In the genomic region with DNA sequence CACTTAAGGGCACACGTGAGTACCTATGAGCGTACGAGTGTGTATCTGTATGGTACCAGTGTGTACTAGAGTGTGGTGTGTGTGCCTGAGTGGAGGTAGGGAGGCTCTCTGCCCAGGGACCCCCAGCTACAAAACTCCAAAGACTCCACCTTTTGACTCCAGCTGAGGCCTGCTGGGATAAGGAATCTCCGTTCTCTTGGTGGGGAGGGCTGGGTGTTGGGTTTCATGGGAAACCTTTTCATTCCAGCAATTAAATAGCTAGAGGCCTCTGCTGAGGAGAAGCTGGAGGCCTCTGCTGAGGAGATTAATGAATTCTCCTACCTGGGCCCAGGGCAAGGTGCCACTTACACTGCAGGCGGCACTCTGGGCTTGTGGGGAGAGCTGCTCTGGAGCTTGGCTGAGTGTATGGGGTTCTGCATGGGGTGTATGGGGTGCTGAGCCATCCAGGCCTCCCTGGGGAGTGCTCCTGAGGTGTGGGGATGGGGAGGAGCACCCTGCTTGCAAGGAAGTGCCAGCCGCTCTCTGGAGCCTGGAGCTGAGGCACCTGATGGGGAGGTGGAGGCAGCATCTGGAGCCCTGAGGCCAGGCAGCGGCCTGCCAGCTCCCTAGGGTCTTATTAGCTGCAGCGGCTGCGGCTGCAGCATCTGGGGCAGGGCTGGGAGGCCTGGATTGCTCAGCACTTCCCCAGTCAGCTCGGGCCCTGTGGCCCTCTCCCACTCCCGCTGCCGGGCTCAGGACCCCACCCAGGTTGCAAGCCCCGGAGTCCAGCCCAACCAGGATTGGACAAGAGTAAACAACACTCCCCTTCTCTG, we compare ENCODE assay signal across 1 cellular context.
TF ChIP-seq lines count a peak whose summit lies in the region.

No MANE protein-coding gene starts in this region.

TF ChIP-seq in WTC11, 78 proteins besides CTCF, POLR2A, EP300 and RAD21 (continued from another document and continues in another):
- TF ChIP-seq, protein P1, sequence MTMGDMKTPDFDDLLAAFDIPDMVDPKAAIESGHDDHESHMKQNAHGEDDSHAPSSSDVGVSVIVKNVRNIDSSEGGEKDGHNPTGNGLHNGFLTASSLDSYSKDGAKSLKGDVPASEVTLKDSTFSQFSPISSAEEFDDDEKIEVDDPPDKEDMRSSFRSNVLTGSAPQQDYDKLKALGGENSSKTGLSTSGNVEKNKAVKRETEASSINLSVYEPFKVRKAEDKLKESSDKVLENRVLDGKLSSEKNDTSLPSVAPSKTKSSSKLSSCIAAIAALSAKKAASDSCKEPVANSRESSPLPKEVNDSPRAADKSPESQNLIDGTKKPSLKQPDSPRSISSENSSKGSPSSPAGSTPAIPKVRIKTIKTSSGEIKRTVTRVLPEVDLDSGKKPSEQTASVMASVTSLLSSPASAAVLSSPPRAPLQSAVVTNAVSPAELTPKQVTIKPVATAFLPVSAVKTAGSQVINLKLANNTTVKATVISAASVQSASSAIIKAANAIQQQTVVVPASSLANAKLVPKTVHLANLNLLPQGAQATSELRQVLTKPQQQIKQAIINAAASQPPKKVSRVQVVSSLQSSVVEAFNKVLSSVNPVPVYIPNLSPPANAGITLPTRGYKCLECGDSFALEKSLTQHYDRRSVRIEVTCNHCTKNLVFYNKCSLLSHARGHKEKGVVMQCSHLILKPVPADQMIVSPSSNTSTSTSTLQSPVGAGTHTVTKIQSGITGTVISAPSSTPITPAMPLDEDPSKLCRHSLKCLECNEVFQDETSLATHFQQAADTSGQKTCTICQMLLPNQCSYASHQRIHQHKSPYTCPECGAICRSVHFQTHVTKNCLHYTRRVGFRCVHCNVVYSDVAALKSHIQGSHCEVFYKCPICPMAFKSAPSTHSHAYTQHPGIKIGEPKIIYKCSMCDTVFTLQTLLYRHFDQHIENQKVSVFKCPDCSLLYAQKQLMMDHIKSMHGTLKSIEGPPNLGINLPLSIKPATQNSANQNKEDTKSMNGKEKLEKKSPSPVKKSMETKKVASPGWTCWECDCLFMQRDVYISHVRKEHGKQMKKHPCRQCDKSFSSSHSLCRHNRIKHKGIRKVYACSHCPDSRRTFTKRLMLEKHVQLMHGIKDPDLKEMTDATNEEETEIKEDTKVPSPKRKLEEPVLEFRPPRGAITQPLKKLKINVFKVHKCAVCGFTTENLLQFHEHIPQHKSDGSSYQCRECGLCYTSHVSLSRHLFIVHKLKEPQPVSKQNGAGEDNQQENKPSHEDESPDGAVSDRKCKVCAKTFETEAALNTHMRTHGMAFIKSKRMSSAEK (CRISPR knock-in tag; IDR thresholded peaks at IDR 0.05; ENCODE audit: borderline replicate concordance): no peak
- TF ChIP-seq KAT7 (CRISPR knock-in tag; IDR thresholded peaks at IDR 0.05; ENCODE audit: borderline replicate concordance) (no peak), ZNF263 (CRISPR knock-in tag; IDR thresholded peaks at IDR 0.05; ENCODE audit: low read depth) (no peak), CREB1 (CRISPR knock-in tag; IDR thresholded peaks at IDR 0.05) (0 out of 2 replicates have a peak, but pooled peaks have one; percentile 31), ZNF423 (CRISPR knock-in tag; IDR thresholded peaks at IDR 0.05) (0 out of 2 replicates have a peak, but pooled peaks have one; percentile 13), SMAD4 (CRISPR knock-in tag; IDR thresholded peaks at IDR 0.05) (no peak), FOXP1 (CRISPR knock-in tag; IDR thresholded peaks at IDR 0.05; ENCODE audit: borderline replicate concordance) (peak; percentile 19; the same call in 1 of the 2 replicates), FOXJ3 (CRISPR knock-in tag; IDR thresholded peaks at IDR 0.05; ENCODE audit: borderline replicate concordance) (no peak), FOXK1 (CRISPR knock-in tag; IDR thresholded peaks at IDR 0.05) (no peak), TP53 (CRISPR knock-in tag; IDR thresholded peaks at IDR 0.05) (no peak)
- TF ChIP-seq, protein P2, sequence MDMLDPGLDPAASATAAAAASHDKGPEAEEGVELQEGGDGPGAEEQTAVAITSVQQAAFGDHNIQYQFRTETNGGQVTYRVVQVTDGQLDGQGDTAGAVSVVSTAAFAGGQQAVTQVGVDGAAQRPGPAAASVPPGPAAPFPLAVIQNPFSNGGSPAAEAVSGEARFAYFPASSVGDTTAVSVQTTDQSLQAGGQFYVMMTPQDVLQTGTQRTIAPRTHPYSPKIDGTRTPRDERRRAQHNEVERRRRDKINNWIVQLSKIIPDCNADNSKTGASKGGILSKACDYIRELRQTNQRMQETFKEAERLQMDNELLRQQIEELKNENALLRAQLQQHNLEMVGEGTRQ (CRISPR knock-in tag; IDR thresholded peaks at IDR 0.05): no peak
- TF ChIP-seq, protein P3, sequence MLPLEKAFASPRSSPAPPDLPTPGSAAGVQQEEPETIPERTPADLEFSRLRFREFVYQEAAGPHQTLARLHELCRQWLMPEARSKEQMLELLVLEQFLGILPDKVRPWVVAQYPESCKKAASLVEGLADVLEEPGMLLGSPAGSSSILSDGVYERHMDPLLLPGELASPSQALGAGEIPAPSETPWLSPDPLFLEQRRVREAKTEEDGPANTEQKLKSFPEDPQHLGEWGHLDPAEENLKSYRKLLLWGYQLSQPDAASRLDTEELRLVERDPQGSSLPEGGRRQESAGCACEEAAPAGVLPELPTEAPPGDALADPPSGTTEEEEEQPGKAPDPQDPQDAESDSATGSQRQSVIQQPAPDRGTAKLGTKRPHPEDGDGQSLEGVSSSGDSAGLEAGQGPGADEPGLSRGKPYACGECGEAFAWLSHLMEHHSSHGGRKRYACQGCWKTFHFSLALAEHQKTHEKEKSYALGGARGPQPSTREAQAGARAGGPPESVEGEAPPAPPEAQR (CRISPR knock-in tag; IDR thresholded peaks at IDR 0.05): no peak
- TF ChIP-seq, protein P4, sequence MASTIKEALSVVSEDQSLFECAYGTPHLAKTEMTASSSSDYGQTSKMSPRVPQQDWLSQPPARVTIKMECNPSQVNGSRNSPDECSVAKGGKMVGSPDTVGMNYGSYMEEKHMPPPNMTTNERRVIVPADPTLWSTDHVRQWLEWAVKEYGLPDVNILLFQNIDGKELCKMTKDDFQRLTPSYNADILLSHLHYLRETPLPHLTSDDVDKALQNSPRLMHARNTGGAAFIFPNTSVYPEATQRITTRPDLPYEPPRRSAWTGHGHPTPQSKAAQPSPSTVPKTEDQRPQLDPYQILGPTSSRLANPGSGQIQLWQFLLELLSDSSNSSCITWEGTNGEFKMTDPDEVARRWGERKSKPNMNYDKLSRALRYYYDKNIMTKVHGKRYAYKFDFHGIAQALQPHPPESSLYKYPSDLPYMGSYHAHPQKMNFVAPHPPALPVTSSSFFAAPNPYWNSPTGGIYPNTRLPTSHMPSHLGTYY (CRISPR knock-in tag; IDR thresholded peaks at IDR 0.05): no peak
- TF ChIP-seq, protein P5, sequence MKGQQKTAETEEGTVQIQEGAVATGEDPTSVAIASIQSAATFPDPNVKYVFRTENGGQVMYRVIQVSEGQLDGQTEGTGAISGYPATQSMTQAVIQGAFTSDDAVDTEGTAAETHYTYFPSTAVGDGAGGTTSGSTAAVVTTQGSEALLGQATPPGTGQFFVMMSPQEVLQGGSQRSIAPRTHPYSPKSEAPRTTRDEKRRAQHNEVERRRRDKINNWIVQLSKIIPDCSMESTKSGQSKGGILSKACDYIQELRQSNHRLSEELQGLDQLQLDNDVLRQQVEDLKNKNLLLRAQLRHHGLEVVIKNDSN (CRISPR knock-in tag; IDR thresholded peaks at IDR 0.05): no peak
- TF ChIP-seq, protein P6, sequence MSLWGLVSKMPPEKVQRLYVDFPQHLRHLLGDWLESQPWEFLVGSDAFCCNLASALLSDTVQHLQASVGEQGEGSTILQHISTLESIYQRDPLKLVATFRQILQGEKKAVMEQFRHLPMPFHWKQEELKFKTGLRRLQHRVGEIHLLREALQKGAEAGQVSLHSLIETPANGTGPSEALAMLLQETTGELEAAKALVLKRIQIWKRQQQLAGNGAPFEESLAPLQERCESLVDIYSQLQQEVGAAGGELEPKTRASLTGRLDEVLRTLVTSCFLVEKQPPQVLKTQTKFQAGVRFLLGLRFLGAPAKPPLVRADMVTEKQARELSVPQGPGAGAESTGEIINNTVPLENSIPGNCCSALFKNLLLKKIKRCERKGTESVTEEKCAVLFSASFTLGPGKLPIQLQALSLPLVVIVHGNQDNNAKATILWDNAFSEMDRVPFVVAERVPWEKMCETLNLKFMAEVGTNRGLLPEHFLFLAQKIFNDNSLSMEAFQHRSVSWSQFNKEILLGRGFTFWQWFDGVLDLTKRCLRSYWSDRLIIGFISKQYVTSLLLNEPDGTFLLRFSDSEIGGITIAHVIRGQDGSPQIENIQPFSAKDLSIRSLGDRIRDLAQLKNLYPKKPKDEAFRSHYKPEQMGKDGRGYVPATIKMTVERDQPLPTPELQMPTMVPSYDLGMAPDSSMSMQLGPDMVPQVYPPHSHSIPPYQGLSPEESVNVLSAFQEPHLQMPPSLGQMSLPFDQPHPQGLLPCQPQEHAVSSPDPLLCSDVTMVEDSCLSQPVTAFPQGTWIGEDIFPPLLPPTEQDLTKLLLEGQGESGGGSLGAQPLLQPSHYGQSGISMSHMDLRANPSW (CRISPR knock-in tag; conservative IDR thresholded peaks at IDR 0.05; ENCODE audit: low read depth): no peak
- TF ChIP-seq, protein P7, sequence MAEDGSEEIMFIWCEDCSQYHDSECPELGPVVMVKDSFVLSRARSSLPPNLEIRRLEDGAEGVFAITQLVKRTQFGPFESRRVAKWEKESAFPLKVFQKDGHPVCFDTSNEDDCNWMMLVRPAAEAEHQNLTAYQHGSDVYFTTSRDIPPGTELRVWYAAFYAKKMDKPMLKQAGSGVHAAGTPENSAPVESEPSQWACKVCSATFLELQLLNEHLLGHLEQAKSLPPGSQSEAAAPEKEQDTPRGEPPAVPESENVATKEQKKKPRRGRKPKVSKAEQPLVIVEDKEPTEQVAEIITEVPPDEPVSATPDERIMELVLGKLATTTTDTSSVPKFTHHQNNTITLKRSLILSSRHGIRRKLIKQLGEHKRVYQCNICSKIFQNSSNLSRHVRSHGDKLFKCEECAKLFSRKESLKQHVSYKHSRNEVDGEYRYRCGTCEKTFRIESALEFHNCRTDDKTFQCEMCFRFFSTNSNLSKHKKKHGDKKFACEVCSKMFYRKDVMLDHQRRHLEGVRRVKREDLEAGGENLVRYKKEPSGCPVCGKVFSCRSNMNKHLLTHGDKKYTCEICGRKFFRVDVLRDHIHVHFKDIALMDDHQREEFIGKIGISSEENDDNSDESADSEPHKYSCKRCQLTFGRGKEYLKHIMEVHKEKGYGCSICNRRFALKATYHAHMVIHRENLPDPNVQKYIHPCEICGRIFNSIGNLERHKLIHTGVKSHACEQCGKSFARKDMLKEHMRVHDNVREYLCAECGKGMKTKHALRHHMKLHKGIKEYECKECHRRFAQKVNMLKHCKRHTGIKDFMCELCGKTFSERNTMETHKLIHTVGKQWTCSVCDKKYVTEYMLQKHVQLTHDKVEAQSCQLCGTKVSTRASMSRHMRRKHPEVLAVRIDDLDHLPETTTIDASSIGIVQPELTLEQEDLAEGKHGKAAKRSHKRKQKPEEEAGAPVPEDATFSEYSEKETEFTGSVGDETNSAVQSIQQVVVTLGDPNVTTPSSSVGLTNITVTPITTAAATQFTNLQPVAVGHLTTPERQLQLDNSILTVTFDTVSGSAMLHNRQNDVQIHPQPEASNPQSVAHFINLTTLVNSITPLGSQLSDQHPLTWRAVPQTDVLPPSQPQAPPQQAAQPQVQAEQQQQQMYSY (CRISPR knock-in tag; IDR thresholded peaks at IDR 0.05): peak; percentile 66
- TF ChIP-seq, protein P8, sequence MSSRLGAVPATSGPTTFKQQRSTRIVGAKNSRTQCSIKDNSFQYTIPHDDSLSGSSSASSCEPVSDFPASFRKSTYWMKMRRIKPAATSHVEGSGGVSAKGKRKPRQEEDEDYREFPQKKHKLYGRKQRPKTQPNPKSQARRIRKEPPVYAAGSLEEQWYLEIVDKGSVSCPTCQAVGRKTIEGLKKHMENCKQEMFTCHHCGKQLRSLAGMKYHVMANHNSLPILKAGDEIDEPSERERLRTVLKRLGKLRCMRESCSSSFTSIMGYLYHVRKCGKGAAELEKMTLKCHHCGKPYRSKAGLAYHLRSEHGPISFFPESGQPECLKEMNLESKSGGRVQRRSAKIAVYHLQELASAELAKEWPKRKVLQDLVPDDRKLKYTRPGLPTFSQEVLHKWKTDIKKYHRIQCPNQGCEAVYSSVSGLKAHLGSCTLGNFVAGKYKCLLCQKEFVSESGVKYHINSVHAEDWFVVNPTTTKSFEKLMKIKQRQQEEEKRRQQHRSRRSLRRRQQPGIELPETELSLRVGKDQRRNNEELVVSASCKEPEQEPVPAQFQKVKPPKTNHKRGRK (CRISPR knock-in tag; IDR thresholded peaks at IDR 0.05; ENCODE audit: borderline replicate concordance): no peak
- TF ChIP-seq, protein P9, sequence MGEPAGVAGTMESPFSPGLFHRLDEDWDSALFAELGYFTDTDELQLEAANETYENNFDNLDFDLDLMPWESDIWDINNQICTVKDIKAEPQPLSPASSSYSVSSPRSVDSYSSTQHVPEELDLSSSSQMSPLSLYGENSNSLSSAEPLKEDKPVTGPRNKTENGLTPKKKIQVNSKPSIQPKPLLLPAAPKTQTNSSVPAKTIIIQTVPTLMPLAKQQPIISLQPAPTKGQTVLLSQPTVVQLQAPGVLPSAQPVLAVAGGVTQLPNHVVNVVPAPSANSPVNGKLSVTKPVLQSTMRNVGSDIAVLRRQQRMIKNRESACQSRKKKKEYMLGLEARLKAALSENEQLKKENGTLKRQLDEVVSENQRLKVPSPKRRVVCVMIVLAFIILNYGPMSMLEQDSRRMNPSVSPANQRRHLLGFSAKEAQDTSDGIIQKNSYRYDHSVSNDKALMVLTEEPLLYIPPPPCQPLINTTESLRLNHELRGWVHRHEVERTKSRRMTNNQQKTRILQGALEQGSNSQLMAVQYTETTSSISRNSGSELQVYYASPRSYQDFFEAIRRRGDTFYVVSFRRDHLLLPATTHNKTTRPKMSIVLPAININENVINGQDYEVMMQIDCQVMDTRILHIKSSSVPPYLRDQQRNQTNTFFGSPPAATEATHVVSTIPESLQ (CRISPR knock-in tag; IDR thresholded peaks at IDR 0.05): no peak
- TF ChIP-seq, protein P10, sequence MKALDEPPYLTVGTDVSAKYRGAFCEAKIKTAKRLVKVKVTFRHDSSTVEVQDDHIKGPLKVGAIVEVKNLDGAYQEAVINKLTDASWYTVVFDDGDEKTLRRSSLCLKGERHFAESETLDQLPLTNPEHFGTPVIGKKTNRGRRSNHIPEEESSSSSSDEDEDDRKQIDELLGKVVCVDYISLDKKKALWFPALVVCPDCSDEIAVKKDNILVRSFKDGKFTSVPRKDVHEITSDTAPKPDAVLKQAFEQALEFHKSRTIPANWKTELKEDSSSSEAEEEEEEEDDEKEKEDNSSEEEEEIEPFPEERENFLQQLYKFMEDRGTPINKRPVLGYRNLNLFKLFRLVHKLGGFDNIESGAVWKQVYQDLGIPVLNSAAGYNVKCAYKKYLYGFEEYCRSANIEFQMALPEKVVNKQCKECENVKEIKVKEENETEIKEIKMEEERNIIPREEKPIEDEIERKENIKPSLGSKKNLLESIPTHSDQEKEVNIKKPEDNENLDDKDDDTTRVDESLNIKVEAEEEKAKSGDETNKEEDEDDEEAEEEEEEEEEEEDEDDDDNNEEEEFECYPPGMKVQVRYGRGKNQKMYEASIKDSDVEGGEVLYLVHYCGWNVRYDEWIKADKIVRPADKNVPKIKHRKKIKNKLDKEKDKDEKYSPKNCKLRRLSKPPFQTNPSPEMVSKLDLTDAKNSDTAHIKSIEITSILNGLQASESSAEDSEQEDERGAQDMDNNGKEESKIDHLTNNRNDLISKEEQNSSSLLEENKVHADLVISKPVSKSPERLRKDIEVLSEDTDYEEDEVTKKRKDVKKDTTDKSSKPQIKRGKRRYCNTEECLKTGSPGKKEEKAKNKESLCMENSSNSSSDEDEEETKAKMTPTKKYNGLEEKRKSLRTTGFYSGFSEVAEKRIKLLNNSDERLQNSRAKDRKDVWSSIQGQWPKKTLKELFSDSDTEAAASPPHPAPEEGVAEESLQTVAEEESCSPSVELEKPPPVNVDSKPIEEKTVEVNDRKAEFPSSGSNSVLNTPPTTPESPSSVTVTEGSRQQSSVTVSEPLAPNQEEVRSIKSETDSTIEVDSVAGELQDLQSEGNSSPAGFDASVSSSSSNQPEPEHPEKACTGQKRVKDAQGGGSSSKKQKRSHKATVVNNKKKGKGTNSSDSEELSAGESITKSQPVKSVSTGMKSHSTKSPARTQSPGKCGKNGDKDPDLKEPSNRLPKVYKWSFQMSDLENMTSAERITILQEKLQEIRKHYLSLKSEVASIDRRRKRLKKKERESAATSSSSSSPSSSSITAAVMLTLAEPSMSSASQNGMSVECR (CRISPR knock-in tag; IDR thresholded peaks at IDR 0.05; ENCODE audit: borderline replicate concordance): no peak
